Comparison of ENCODE assay signal across 1 cellular context in genomic region chrX:68498508-68499379, GRCh38.
TF ChIP-seq lines count a peak whose summit lies in the region.

TSS of gene YIPF6 (plus strand) at chrX:68499051. CDS start at chrX:68499067, 16 bp downstream.

TF ChIP-seq in GM12878, 131 proteins besides CTCF, POLR2A, EP300 and RAD21 (continued from another document):
- TF ChIP-seq SMARCA5 (IDR thresholded peaks at IDR 0.05) (no peak), MEF2B (IDR thresholded peaks at IDR 0.05; ENCODE audit: partially characterized antibody, poor library complexity, severe bottlenecking) (no peak), NBN (IDR thresholded peaks at IDR 0.05) (no peak)
TF ChIP-seq in GM12878: peak in this region for 22.
